In the genomic region with DNA sequence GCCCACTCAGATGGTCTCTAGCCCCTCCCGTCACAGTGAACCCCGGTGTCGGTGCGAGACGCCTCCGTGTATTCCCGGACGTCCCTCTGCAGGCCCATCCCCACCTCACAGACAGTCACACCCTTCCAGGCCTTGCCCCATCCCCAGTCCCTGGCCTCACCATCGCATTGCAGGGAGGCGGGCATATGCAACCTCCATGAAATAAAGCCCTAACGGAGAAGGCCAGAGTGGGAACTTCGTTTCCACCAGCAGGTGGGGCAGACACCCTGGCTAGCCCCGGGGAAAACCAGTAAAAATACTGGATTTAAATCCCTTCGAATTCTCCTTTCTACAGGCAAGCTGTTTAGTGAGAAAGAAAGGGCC, we compare ENCODE assay signal across 8 cellular contexts.
A peak's percentile ranks its signal among the peaks of the same experiment; 100 is the strongest.
DNase-seq lines count a peak whose midpoint lies in the region; ATAC-seq and TF ChIP-seq lines count a peak whose summit lies in the region.
"Not testable (repeated sequence)": the region's sequence is repeated elsewhere in the genome, so short reads cannot be mapped to it uniquely, and the experiment has no call there.

No MANE protein-coding gene starts in this region.

- H3K9me3 ChIP-seq in BE2C: not testable (repeated sequence)

- ATAC-seq in GM18873 (IDR thresholded peaks at IDR 0.05; ENCODE audit: low FRiP score, unreplicated experiment): peak; percentile 33
- ATAC-seq in GM21360 (IDR thresholded peaks at IDR 0.05; ENCODE audit: unreplicated experiment): peak; percentile 31
- ATAC-seq in HG02623 (IDR thresholded peaks at IDR 0.05; ENCODE audit: unreplicated experiment): peak; percentile 33
- peak; percentile 24 for ATAC-seq in HG03066 (IDR thresholded peaks at IDR 0.05; ENCODE audit: low read depth, unreplicated experiment)
- ATAC-seq in HG03565 (IDR thresholded peaks at IDR 0.05; ENCODE audit: unreplicated experiment): peak; percentile 24
- peak; percentile 7 to 15 for ATAC-seq in activated T-cell treated with anti-CD3 and anti-CD28 coated beads, Interleukin-2, amount 50 U/mL, for 4 hours

- not testable (repeated sequence) for H3K9me3 Mint-ChIP-seq in activated T-cell treated with anti-CD3 and anti-CD28 coated beads, Interleukin-2, amount 50 U/mL, for 4 hours

- not testable (repeated sequence) for H3K36me3 ChIP-seq in BE2C

- not testable (repeated sequence) for H3K36me3 Mint-ChIP-seq in activated T-cell treated with anti-CD3 and anti-CD28 coated beads, Interleukin-2, amount 50 U/mL, for 4 hours (ENCODE audit: insufficient read depth)

- not testable (repeated sequence) for H3K27me3 ChIP-seq in BE2C

- TF ChIP-seq CTCF in BE2C (IDR thresholded peaks at IDR 0.05; ENCODE audit: low read depth, low read length): 0 out of 2 replicates have a peak, but pooled peaks have one; percentile 7

- not testable (repeated sequence) for H3K4me3 ChIP-seq in BE2C (ENCODE audit: low read depth, low read length)

- H3K4me1 Mint-ChIP-seq in activated T-cell treated with anti-CD3 and anti-CD28 coated beads, Interleukin-2, amount 50 U/mL, for 4 hours (ENCODE audit: low read depth): not testable (repeated sequence)

- DNase-seq in BE2C (peak; percentile 76), mesenteric fat pad (ENCODE audit: low spot score) (peak; percentile 43)
- DNase-seq in activated T-cell treated with anti-CD3 and anti-CD28 coated beads, Interleukin-2, amount 50 U/mL, for 4 hours: not testable (repeated sequence)

- not testable (repeated sequence) for H3K4me1 ChIP-seq in BE2C

- not testable (repeated sequence) for H3K4me3 Mint-ChIP-seq in activated T-cell treated with anti-CD3 and anti-CD28 coated beads, Interleukin-2, amount 50 U/mL, for 4 hours

- H3K27me3 Mint-ChIP-seq in activated T-cell treated with anti-CD3 and anti-CD28 coated beads, Interleukin-2, amount 50 U/mL, for 4 hours (ENCODE audit: low read depth): not testable (repeated sequence)
